9 cellular contexts compared by ENCODE assay signal in genomic region chr6:15313367-15313766, GRCh38.
DNase-seq lines count a peak whose midpoint lies in the region; ATAC-seq and TF ChIP-seq lines count a peak whose summit lies in the region.
"Had no signal": no experiment of that assay in that cellular context is flagged by ENCODE, and none has a peak within 500 bp of the region (broad histone marks: within the 10 kb centered on the region; RNA-seq: fewer than 3 reads in every experiment).

No MANE protein-coding gene starts in this region.

- no peak overlapping the region for H3K4me3 Mint-ChIP-seq in nephron progenitor cell
- H3K4me3 Mint-ChIP-seq in CD8-positive, alpha-beta T cell = no peak overlapping the region
- H3K4me3 Mint-ChIP-seq in endodermal cell = no peak overlapping the region

- H3K27ac ChIP-seq in brain microvascular endothelial cell (peak overlapping the region; percentile 44), Peyer's patch (no peak overlapping the region), endodermal cell (ENCODE audit: low read depth, low read length) (no peak overlapping the region)
- no peak overlapping the region for H3K27ac ChIP-seq in CD8-positive, alpha-beta T cell (ENCODE audit: low read depth, low read length)

- H3K27me3 ChIP-seq in brain microvascular endothelial cell (replicated peaks) (no peaks in the 10 kb centered on the region), Peyer's patch (no peaks in the 10 kb centered on the region), endodermal cell (ENCODE audit: control insufficient read depth, insufficient read depth, low read length, poor library complexity, severe bottlenecking) (no peaks in the 10 kb centered on the region)
- no peaks in the 10 kb centered on the region for H3K27me3 ChIP-seq in CD8-positive, alpha-beta T cell (ENCODE audit: insufficient read depth, low read length)

- ATAC-seq in HG02885 (IDR thresholded peaks at IDR 0.05; ENCODE audit: poor library complexity, unreplicated experiment) = peak; percentile 34
- no peak for ATAC-seq in CD8-positive, alpha-beta T cell

- WGBS in endodermal cell (ENCODE audit: insufficient coverage in 1 of 2, insufficient read length in 1 of 2), 2 experiments = 82 to 97% methylated on average over 4 to 5 of the region's 5 CpGs

- TF ChIP-seq CTCF in brain microvascular endothelial cell (IDR thresholded peaks at IDR 0.05; ENCODE audit: low read depth, low read length, missing control alignments) (no peak), nephron progenitor cell (IDR thresholded peaks at IDR 0.05) (no peak), Peyer's patch (IDR thresholded peaks at IDR 0.05) (no peak), endodermal cell (conservative IDR thresholded peaks at IDR 0.05) (no peak)
- TF ChIP-seq CTCF in CD8-positive, alpha-beta T cell (IDR thresholded peaks at IDR 0.05) = no peak

- TF ChIP-seq POLR2A in Peyer's patch (IDR thresholded peaks at IDR 0.05) = no peak

- H3K36me3 ChIP-seq in brain microvascular endothelial cell (replicated peaks) (no peaks in the 10 kb centered on the region), Peyer's patch (no peaks in the 10 kb centered on the region), endodermal cell (ENCODE audit: control insufficient read depth, insufficient read depth, low read length) (no peaks in the 10 kb centered on the region)
- H3K36me3 ChIP-seq in CD8-positive, alpha-beta T cell (ENCODE audit: insufficient read depth, low read length) = no peaks in the 10 kb centered on the region

- H3K4me1 Mint-ChIP-seq in nephron progenitor cell (peaks cover 83% of the 10 kb centered on the region), endodermal cell (peaks cover 31% of the 10 kb centered on the region)
- peaks cover 81% of the 10 kb centered on the region for H3K4me1 Mint-ChIP-seq in CD8-positive, alpha-beta T cell (ENCODE audit: low read depth)

- H3K27ac Mint-ChIP-seq in nephron progenitor cell (peak overlapping the region; percentile 33), endodermal cell (no peak overlapping the region)
- H3K27ac Mint-ChIP-seq in CD8-positive, alpha-beta T cell = no peak overlapping the region

- H3K9me3 Mint-ChIP-seq in nephron progenitor cell = no peaks in the 10 kb centered on the region
- H3K9me3 Mint-ChIP-seq in CD8-positive, alpha-beta T cell = no peaks in the 10 kb centered on the region
- no peaks in the 10 kb centered on the region for H3K9me3 Mint-ChIP-seq in endodermal cell

- H3K36me3 Mint-ChIP-seq in nephron progenitor cell (ENCODE audit: low read depth) (no peaks in the 10 kb centered on the region), endodermal cell (ENCODE audit: low read depth) (peaks cover 4% of the 10 kb centered on the region)
- no peaks in the 10 kb centered on the region for H3K36me3 Mint-ChIP-seq in CD8-positive, alpha-beta T cell

- H3K9ac ChIP-seq in endodermal cell (ENCODE audit: extremely low read depth, low read length, poor library complexity, severe bottlenecking) = no peak overlapping the region

- DNase-seq in brain microvascular endothelial cell (no peak), nephron progenitor cell (no peak), NCI-H1436 treated with DMSO at 0.1 percent for 48 hours (lab: John Stamatoyannopoulos, UW) (no peak), Peyer's patch (no peak), endodermal cell (no peak)
- no peak for DNase-seq in CD8-positive, alpha-beta T cell
- DNase-seq: NCI-H510A treated with DMSO at 0.1 percent for 48 hours had no signal

- H3K27me3 Mint-ChIP-seq in nephron progenitor cell (ENCODE audit: low read depth, poor library complexity) = no peaks in the 10 kb centered on the region
- H3K27me3 Mint-ChIP-seq in CD8-positive, alpha-beta T cell (ENCODE audit: low read depth) = no peaks in the 10 kb centered on the region
- H3K27me3 Mint-ChIP-seq in endodermal cell (ENCODE audit: insufficient read depth) = peaks cover 20% of the 10 kb centered on the region

- in situ Hi-C loops in brain microvascular endothelial cell (cut with HindIII; ENCODE audit: low pct_ligation_motif_present, low sequenced_read_pairs) = no loop called here

- CTCF ChIA-PET in CD8-positive, alpha-beta T cell (lab: Charles Lee) = no interaction called here

- H3K4me3 ChIP-seq in GM08714 (ENCODE audit: low read length) (peak overlapping the region; percentile 47; the same call in 1 of the 2 replicates), brain microvascular endothelial cell (ENCODE audit: low read depth, low read length) (no peak overlapping the region), Peyer's patch (no peak overlapping the region), endodermal cell (ENCODE audit: low read length) (no peak overlapping the region)
- H3K4me3 ChIP-seq in CD8-positive, alpha-beta T cell (ENCODE audit: low read depth, low read length) = no peak overlapping the region

- peaks cover 73% of the 10 kb centered on the region for H3K4me1 ChIP-seq in CD8-positive, alpha-beta T cell (ENCODE audit: insufficient read depth, low read length)
- H3K4me1 ChIP-seq in Peyer's patch (peaks cover 0 to 46% (median 11%) of the 10 kb centered on the region in 4 donors), endodermal cell (ENCODE audit: control insufficient read depth, insufficient read depth, low read length) (no peaks in the 10 kb centered on the region)

- POLR2A ChIA-PET in CD8-positive, alpha-beta T cell (lab: Charles Lee) = no interaction called here

- no peaks in the 10 kb centered on the region for H3K9me3 ChIP-seq in CD8-positive, alpha-beta T cell (ENCODE audit: low read length)
- H3K9me3 ChIP-seq in Peyer's patch = no peaks in the 10 kb centered on the region
- no peaks in the 10 kb centered on the region for H3K9me3 ChIP-seq in endodermal cell (ENCODE audit: control insufficient read depth, low read length)

- intact Hi-C loops in CD8-positive, alpha-beta T cell (cut with DNase I, micrococcal nuclease) = no loop called here
